8 cellular contexts compared by ENCODE assay signal in the genomic region with DNA sequence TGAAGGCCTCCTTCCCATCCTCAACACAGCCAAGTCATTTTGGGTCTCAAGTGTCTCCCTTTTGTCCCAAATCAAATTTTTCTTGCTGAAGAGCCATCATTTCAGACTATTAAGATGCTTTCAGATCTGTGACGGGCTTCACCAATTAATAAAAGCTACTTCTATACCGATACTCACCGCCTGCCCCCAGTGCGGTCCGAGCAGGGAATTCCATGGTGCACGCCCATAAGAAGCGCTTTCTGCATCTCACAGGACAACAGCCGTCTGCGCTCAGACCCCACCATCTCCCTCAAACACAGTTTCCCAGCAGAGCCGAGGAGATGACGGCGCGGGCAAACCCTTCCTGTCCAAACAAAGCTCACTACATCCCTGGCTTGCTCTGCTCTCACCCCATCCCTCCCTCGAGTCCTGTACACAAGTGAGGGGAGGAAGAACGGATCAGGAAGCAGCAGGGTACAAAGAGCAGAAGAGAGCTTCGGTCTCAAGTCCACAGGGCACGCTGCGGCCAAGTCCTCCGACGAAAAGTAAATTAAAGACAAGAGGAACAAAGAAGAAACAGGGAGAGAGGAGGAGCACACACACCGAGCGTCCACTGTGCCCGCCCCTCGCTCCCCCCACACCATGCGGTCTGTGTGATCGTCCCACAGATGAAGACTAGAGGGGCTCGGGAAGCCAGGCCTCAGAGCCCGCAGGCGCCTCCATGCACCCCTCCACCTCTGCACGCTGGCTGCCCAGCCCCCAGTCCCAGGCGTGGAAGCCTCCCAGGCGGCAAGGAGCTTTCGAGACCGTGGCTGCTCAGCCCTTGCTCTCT.
DNase-seq lines count a peak whose midpoint lies in the region; ATAC-seq and TF ChIP-seq lines count a peak whose summit lies in the region.

No MANE protein-coding gene starts in this region.

- H3K4me1 ChIP-seq in Karpas-422 (ENCODE audit: low read length) (peaks cover 19% of the 10 kb centered on the region), duodenal mucosa (ENCODE audit: control insufficient read depth in 1 of 2, insufficient read depth in 2 of 2, low read length in 2 of 2) (peaks cover 15 to 17% of the 10 kb centered on the region in 2 donors)

- H3K36me3 ChIP-seq in Karpas-422 (ENCODE audit: insufficient read depth, low read length) = no peaks in the 10 kb centered on the region
- peaks cover 0 to 3% of the 10 kb centered on the region in 2 donors for H3K36me3 ChIP-seq in duodenal mucosa (ENCODE audit: control insufficient read depth in 1 of 2, insufficient read depth in 2 of 2, low read length in 2 of 2)

- H4K20me1 ChIP-seq in Karpas-422 (ENCODE audit: insufficient read depth, low read depth, low read length) = no peaks in the 10 kb centered on the region

- H3K9ac ChIP-seq in Karpas-422 (ENCODE audit: low read length) = peak overlapping the region; percentile 59; the same call in 1 of the 2 replicates
- H3K9ac ChIP-seq in duodenal mucosa (ENCODE audit: low read depth in 1 of 2, low read length in 2 of 2) = peak overlapping the region in 1 of 2 donors; percentile 38

- H3K9me3 ChIP-seq in AG04450 (ENCODE audit: control insufficient read depth, insufficient read depth, low read length) = peaks cover 26% of the 10 kb centered on the region
- H3K9me3 ChIP-seq in Karpas-422 (ENCODE audit: low read length) = no peaks in the 10 kb centered on the region
- no peaks in the 10 kb centered on the region for H3K9me3 ChIP-seq in duodenal mucosa (ENCODE audit: control insufficient read depth in 1 of 2, low read length in 2 of 2)

- H3K79me2 ChIP-seq in Karpas-422 (ENCODE audit: low read length) = no peaks in the 10 kb centered on the region

- POLR2A ChIA-PET in AG04450 (lab: Yijun Ruan, JAX) = interaction anchor here (0.5 to 0.8 kb wide), 4 partner anchors 64 to 131 kb away, joined by 3 to 13 read pairs (median 6); partner anchors contain the start of genes MRM2 and NUDT1

- no peaks in the 10 kb centered on the region for H3K9me2 ChIP-seq in Karpas-422 (replicated peaks; ENCODE audit: insufficient read depth, low read length)

- peak overlapping the region; percentile 85 for H3K27ac ChIP-seq in AG04450 (ENCODE audit: low read depth, low read length)
- peak overlapping the region; percentile 74 for H3K27ac ChIP-seq in Karpas-422 (ENCODE audit: low read length)
- H3K27ac ChIP-seq in duodenal mucosa (ENCODE audit: low read depth, low read length) = no peak overlapping the region

- ATAC-seq in GM21381 (IDR thresholded peaks at IDR 0.05; ENCODE audit: unreplicated experiment) (no peak), HG03159 (IDR thresholded peaks at IDR 0.05; ENCODE audit: unreplicated experiment) (no peak)

- H3K27ac Mint-ChIP-seq in nephron progenitor cell = peak overlapping the region; percentile 95

- H3K4me3 ChIP-seq in AG04450 (ENCODE audit: low read depth, low read length) (0 out of 2 replicates have a peak overlapping the region, but pooled peaks have one; percentile 7), Karpas-422 (ENCODE audit: low read length) (peak overlapping the region; percentile 48; the same call in 1 of the 2 replicates), duodenal mucosa (ENCODE audit: low read depth in 1 of 2, low read length in 2 of 2) (peak overlapping the region; percentile 40 to 54)

- H3K27me3 ChIP-seq in AG04450 (ENCODE audit: control insufficient read depth, insufficient read depth, low read length) = no peaks in the 10 kb centered on the region
- H3K27me3 ChIP-seq in Karpas-422 (ENCODE audit: low read length) = no peaks in the 10 kb centered on the region
- H3K27me3 ChIP-seq in duodenal mucosa (ENCODE audit: control insufficient read depth in 1 of 2, insufficient read depth in 2 of 2, low read length in 2 of 2) = no peaks in the 10 kb centered on the region

- no peak for TF ChIP-seq CTCF in AG04450 (IDR thresholded peaks at IDR 0.05; ENCODE audit: low read depth, low read length)
- TF ChIP-seq CTCF in nephron progenitor cell (IDR thresholded peaks at IDR 0.05) = no peak

- no peaks in the 10 kb centered on the region for H3K9me3 Mint-ChIP-seq in nephron progenitor cell

- peaks cover 83% of the 10 kb centered on the region for H3K4me1 Mint-ChIP-seq in nephron progenitor cell

- H3K27me3 Mint-ChIP-seq in nephron progenitor cell (ENCODE audit: low read depth, poor library complexity) = no peaks in the 10 kb centered on the region

- no peak overlapping the region for H2AFZ ChIP-seq in Karpas-422 (ENCODE audit: low read length)

- peaks cover 28% of the 10 kb centered on the region for H3K36me3 Mint-ChIP-seq in nephron progenitor cell (ENCODE audit: low read depth)

- peak overlapping the region; percentile 29 for H3K4me3 Mint-ChIP-seq in nephron progenitor cell

- peak overlapping the region; percentile 59 for H3K4me2 ChIP-seq in Karpas-422 (ENCODE audit: low read depth, low read length, poor library complexity, severe bottlenecking)

- DNase-seq in AG04450 (ENCODE audit: low read depth, low spot score) (no peak), Karpas-422 (no peak), nephron progenitor cell (no peak), NCI-H2029 (lab: John Stamatoyannopoulos, UW) (no peak), ecto neural progenitor cell (ENCODE audit: low spot score) (no peak)

- CTCF ChIA-PET in AG04450 (lab: Charles Lee) = interaction anchor here (0.6 kb wide), 1 partner anchor 50 kb away, joined by 7 read pairs; no protein-coding TSS in a partner anchor
